ENCODE assay signal across 1 cellular context in the genomic region with DNA sequence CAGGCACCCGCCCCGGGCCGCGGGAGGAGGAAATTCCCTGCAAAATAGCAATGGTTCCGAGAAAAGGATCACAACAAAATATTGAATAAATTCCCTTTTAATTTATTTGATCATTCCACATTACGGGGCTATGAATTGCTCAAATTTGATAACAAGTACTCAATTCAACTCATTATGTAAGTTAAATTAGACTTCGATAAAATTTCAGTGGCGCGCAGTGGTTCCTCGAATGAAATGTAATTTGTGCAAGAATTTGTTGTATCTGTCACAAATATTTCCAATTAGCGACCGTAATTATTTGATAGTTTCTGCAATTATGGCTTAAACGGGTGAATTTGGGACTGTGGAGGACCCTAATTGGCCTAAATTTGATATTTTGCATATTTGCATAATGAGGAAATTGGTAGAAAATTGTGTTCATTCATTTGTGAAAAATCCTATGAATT.
TF ChIP-seq lines count a peak whose summit lies in the region.

No MANE protein-coding gene starts in this region.

TF ChIP-seq in SK-N-SH treated with all-trans-retinoic acid at 6 μM for 48 hours, 23 proteins besides CTCF, POLR2A, EP300 and RAD21 (continued from another document):
- TF ChIP-seq TSHZ2 (CRISPR knock-in tag; IDR thresholded peaks at IDR 0.05), result no peak
- no peak for TF ChIP-seq ZFP30 (CRISPR knock-in tag; IDR thresholded peaks at IDR 0.05)
